1 cellular context compared by ENCODE assay signal in the genomic region with DNA sequence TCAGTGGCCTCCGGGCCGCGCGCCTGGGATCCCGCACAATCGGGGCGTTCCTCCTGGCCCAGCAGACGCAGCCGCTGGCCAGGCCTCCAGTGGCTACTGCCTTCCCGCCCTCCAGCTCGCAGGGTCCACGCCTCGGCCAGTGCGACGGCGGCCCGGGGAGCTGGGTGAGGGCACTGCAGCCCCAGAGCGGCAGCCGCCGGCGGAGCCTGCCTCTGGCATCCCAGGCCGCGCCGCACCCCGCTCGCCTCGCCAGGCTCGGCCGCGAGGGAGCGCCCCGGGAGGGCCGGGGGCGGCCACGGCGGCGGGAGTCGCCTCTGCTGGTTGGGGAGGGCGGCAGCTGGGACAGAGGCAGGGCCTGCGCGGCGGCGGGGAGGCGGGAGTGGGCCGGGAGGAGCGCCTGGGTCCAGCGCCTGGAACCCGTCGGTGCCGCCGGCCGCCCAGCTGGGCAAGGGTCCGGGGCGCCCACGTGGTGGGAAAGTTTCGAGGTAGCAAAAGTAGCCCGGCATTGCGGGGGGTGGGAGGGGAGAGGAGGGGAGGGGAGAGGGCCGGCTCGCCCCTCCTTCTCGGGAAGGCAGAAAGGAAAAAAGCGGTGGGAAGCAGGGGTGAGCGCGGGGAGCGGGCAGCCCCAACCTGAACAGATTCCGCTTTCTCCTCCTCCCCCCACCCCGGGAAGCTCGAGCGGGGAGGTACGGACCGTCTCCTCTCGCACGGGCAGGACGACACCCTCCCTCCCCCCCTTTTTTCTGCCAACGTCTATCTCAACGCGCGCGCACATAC.
TF ChIP-seq lines count a peak whose summit lies in the region.

No MANE protein-coding gene starts in this region.

TF ChIP-seq in HEK293, 187 proteins besides CTCF, POLR2A, EP300 and RAD21 (continued from another document):
- TF ChIP-seq ZNF146 (tag by site-specific recombination; IDR thresholded peaks at IDR 0.05) (no peak), ZNF16 (tag by site-specific recombination; IDR thresholded peaks at IDR 0.05; ENCODE audit: low read depth) (no peak), ZNF302 (tag by site-specific recombination; IDR thresholded peaks at IDR 0.05; ENCODE audit: low read depth) (no peak), ZBTB48 (tag by site-specific recombination; IDR thresholded peaks at IDR 0.05) (no peak), KLF7 (tag by site-specific recombination; IDR thresholded peaks at IDR 0.05; ENCODE audit: borderline replicate concordance) (no peak), ZNF404 (tag by site-specific recombination; IDR thresholded peaks at IDR 0.05) (no peak), PRDM1 (tag by site-specific recombination; IDR thresholded peaks at IDR 0.05) (peak; percentile 23; the same call in 1 of the 2 replicates)
- TF ChIP-seq, protein P1, sequence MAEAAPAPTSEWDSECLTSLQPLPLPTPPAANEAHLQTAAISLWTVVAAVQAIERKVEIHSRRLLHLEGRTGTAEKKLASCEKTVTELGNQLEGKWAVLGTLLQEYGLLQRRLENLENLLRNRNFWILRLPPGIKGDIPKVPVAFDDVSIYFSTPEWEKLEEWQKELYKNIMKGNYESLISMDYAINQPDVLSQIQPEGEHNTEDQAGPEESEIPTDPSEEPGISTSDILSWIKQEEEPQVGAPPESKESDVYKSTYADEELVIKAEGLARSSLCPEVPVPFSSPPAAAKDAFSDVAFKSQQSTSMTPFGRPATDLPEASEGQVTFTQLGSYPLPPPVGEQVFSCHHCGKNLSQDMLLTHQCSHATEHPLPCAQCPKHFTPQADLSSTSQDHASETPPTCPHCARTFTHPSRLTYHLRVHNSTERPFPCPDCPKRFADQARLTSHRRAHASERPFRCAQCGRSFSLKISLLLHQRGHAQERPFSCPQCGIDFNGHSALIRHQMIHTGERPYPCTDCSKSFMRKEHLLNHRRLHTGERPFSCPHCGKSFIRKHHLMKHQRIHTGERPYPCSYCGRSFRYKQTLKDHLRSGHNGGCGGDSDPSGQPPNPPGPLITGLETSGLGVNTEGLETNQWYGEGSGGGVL (tag by site-specific recombination; IDR thresholded peaks at IDR 0.05): peak; percentile 80
- TF ChIP-seq, protein P2, sequence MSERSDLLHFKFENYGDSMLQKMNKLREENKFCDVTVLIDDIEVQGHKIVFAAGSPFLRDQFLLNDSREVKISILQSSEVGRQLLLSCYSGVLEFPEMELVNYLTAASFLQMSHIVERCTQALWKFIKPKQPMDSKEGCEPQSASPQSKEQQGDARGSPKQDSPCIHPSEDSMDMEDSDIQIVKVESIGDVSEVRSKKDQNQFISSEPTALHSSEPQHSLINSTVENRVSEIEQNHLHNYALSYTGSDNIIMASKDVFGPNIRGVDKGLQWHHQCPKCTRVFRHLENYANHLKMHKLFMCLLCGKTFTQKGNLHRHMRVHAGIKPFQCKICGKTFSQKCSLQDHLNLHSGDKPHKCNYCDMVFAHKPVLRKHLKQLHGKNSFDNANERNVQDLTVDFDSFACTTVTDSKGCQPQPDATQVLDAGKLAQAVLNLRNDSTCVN (tag by site-specific recombination; optimal IDR thresholded peaks at IDR 0.05): peak; percentile 44
